29 cellular contexts compared by ENCODE assay signal in the genomic region with DNA sequence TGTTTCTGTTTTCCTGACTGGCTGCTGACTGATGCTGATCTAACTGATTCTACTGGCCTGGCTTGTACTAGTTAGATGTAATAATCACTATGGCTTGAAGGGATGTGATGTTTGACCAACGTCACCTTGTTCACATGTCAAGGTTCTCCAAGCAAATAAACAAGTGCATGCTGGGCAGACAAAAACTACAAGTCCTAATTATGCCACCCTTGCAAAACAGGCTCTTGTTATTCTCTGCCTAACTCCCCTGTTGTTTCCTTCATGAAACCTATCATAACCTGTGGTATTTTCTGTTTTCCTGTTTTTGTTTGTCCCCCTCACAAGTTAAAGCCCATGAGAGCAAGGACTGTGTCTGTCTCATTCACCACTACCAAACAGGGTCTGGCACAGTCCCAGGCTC.
"Had no signal": no experiment of that assay in that cellular context is flagged by ENCODE, and none has a peak within 500 bp of the region (broad histone marks: within the 10 kb centered on the region; RNA-seq: fewer than 3 reads in every experiment).

No MANE protein-coding gene starts in this region.

- DNase-seq: MG63, NCI-H1048, NCI-H1092 treated with DMSO at 0.1 percent for 48 hours, NCI-H1105 treated with DMSO at 0.1 percent for 48 hours, NCI-H1417, NCI-H1436, NCI-H146, NCI-H1694, NCI-H187, NCI-H1930, NCI-H2029 treated with DMSO at 0.1 percent for 48 hours, NCI-H2081 treated with DMSO at 0.1 percent for 48 hours, NCI-H2107, NCI-H2171, NCI-H226, NCI-H446 treated with DMSO at 0.1 percent for 48 hours, NCI-H510A, NCI-H524, NCI-H69, NCI-H748 treated with DMSO at 0.1 percent for 48 hours, NCI-H82, Peyer's patch, Right ventricle myocardium superior, RPMI8226, SHP77 treated with DMSO at 0.1 percent for 48 hours, SK-N-SH, SW 1271 had no signal

- H3K9me3 ChIP-seq: MG63, Peyer's patch, SJSA1, SK-N-SH had no signal

- H3K36me3 ChIP-seq: MG63, Peyer's patch, SJSA1 had no signal

- H3K4me1 ChIP-seq: Peyer's patch, SJSA1 had no signal

- H3K27me3 ChIP-seq: MG63, Peyer's patch, SJSA1 had no signal

- H3K4me3 ChIP-seq: MG63, Peyer's patch, SJSA1 had no signal

- H3K4me2 ChIP-seq: KMS-11, SK-N-SH had no signal

- H3K27ac ChIP-seq: KMS-11, Peyer's patch, SJSA1 had no signal

- H3K9ac ChIP-seq: KMS-11, SK-N-SH had no signal
